19 cellular contexts compared by ENCODE assay signal in genomic region chr16:73323880-73324279, GRCh38.
DNase-seq lines count a peak whose midpoint lies in the region; ATAC-seq, FAIRE-seq and TF ChIP-seq lines count a peak whose summit lies in the region.
"Had no signal": no experiment of that assay in that cellular context is flagged by ENCODE, and none has a peak within 500 bp of the region (broad histone marks: within the 10 kb centered on the region; RNA-seq: fewer than 3 reads in every experiment).

No MANE protein-coding gene starts in this region.

- BruUV-seq in HepG2 (replicated peaks; lab: Mats Ljungman, UMichigan): no TSS peak

- no peaks in the 10 kb centered on the region for H3K27me3 ChIP-seq in right lobe of liver
- H3K27me3 ChIP-seq in HepG2 (ENCODE audit: control insufficient read depth in 1 of 2, insufficient read depth in 2 of 2, low read length in 2 of 2): peaks cover 2 to 26% of the 10 kb centered on the region in 2 experiments; a peak in 4 of 5 replicates
- H3K27me3 ChIP-seq in tibial nerve: no peaks in the 10 kb centered on the region
- no peaks in the 10 kb centered on the region for H3K27me3 ChIP-seq in CD8-positive, alpha-beta T cell (ENCODE audit: insufficient read depth, low read length)
- H3K27me3 ChIP-seq: SJCRH30 had no signal

- peak in 3 of 4 donors; percentile 28 to 62 (median 59) for ATAC-seq in right lobe of liver
- no peak for ATAC-seq in HepG2
- no peak for ATAC-seq in CD8-positive, alpha-beta T cell
- no peak for ATAC-seq in GM21381 (IDR thresholded peaks at IDR 0.05; ENCODE audit: unreplicated experiment)
- ATAC-seq: GM12878 had no signal

- TF ChIP-seq CTCF in right lobe of liver (IDR thresholded peaks at IDR 0.05) (no peak), HepG2 (CRISPR knock-in tag; IDR thresholded peaks at IDR 0.05) (no peak), tibial nerve (IDR thresholded peaks at IDR 0.05) (no peak)
- no peak for TF ChIP-seq CTCF in CD8-positive, alpha-beta T cell (IDR thresholded peaks at IDR 0.05)

- H3K79me2 ChIP-seq in HepG2 (ENCODE audit: insufficient read depth, low read length): no peaks in the 10 kb centered on the region

- H3K36me3 Mint-ChIP-seq in CD8-positive, alpha-beta T cell: no peaks in the 10 kb centered on the region

- in situ Hi-C loops in HepG2 (cut with HindIII; ENCODE audit: extremely low pct_ligation_motif_present, low pct_unique_long_range_greater_than_20kb): no loop called here

- H3K36me3 ChIP-seq in right lobe of liver: no peaks in the 10 kb centered on the region
- H3K36me3 ChIP-seq in HepG2 (replicated peaks in 1 of 2; ENCODE audit: control insufficient read depth in 1 of 2, insufficient read depth in 2 of 2, low read length in 2 of 2): no peaks in the 10 kb centered on the region
- no peaks in the 10 kb centered on the region for H3K36me3 ChIP-seq in tibial nerve
- no peaks in the 10 kb centered on the region for H3K36me3 ChIP-seq in CD8-positive, alpha-beta T cell (ENCODE audit: insufficient read depth, low read length)
- H3K36me3 ChIP-seq: HAP-1, SJCRH30 had no signal

- no peaks in the 10 kb centered on the region for H3K4me1 Mint-ChIP-seq in CD8-positive, alpha-beta T cell (ENCODE audit: low read depth)
- H3K4me1 Mint-ChIP-seq: B cell had no signal

- POLR2A ChIA-PET in HepG2 (lab: Yijun Ruan, JAX): no interaction called here
- POLR2A ChIA-PET in CD8-positive, alpha-beta T cell (lab: Charles Lee): no interaction called here

- H3K9me3 ChIP-seq in right lobe of liver: no peaks in the 10 kb centered on the region
- no peaks in the 10 kb centered on the region for H3K9me3 ChIP-seq in HepG2 (ENCODE audit: low read length)
- no peaks in the 10 kb centered on the region for H3K9me3 ChIP-seq in tibial nerve
- H3K9me3 ChIP-seq in CD8-positive, alpha-beta T cell (ENCODE audit: low read length): no peaks in the 10 kb centered on the region
- H3K9me3 ChIP-seq: Caco-2, HAP-1, SJCRH30 had no signal

- no peak overlapping the region for H3K27ac ChIP-seq in right lobe of liver
- H3K27ac ChIP-seq in HepG2 (ENCODE audit: extremely low read length, insufficient read depth, low read length): no peak overlapping the region
- no peak overlapping the region for H3K27ac ChIP-seq in tibial nerve
- H3K27ac ChIP-seq in CD8-positive, alpha-beta T cell (ENCODE audit: low read depth, low read length): no peak overlapping the region
- H3K27ac ChIP-seq: PC-9, RWPE1, SJCRH30 had no signal

- no peak for FAIRE-seq in HepG2 (lab: Jason Lieb, UNC)
- FAIRE-seq: GM12878 had no signal

- H2AFZ ChIP-seq in HepG2 (ENCODE audit: low read length): no peak overlapping the region
- H2AFZ ChIP-seq: PC-9 had no signal

- TF ChIP-seq RAD21 in HepG2 (CRISPR knock-in tag; IDR thresholded peaks at IDR 0.05): no peak

- H3K9me3 Mint-ChIP-seq in CD8-positive, alpha-beta T cell: peaks cover 2% of the 10 kb centered on the region

- CTCF ChIA-PET in HepG2 (lab: Yijun Ruan, JAX; ENCODE audit: low intra/inter-chr PET ratio, low total read pairs): no interaction called here
- CTCF ChIA-PET in CD8-positive, alpha-beta T cell (lab: Charles Lee): no interaction called here

- no peak overlapping the region for H3K4me3 Mint-ChIP-seq in CD8-positive, alpha-beta T cell
- H3K4me3 Mint-ChIP-seq: B cell had no signal

- no peak overlapping the region for H3K27ac Mint-ChIP-seq in CD8-positive, alpha-beta T cell
- H3K27ac Mint-ChIP-seq: B cell had no signal

- H3K27me3 Mint-ChIP-seq in CD8-positive, alpha-beta T cell (ENCODE audit: low read depth): no peaks in the 10 kb centered on the region

- TF ChIP-seq POLR2A in right lobe of liver (IDR thresholded peaks at IDR 0.05) (no peak), HepG2 (IDR thresholded peaks at IDR 0.05; ENCODE audit: insufficient read depth in 1 of 2, low read depth in 2 of 2, low read length in 2 of 2) (no peak), tibial nerve (IDR thresholded peaks at IDR 0.05) (no peak)

- no peak overlapping the region for H3K9ac ChIP-seq in HepG2 (ENCODE audit: insufficient read depth, low read depth, low read length)

- DNase-seq in NCI-H2029 treated with DMSO at 0.1 percent for 48 hours (lab: John Stamatoyannopoulos, UW) (peak; percentile 12), NCI-H2029 (lab: John Stamatoyannopoulos, UW) (no peak), right lobe of liver (no peak), HepG2 (ENCODE audit: low spot score) (no peak), mucosa of gallbladder (ENCODE audit: low spot score) (peak; percentile 13), tibial nerve (ENCODE audit: low spot score in 2 of 2) (peak; percentile 14 to 19)
- DNase-seq in CD8-positive, alpha-beta T cell: no peak
- DNase-seq: 8988T, Caco-2, NCI-H1105 treated with DMSO at 0.1 percent for 48 hours, NCI-H1694, NCI-H774, PC-9, SJCRH30 had no signal

- TF ChIP-seq EP300 in HepG2 (IDR thresholded peaks at IDR 0.05; ENCODE audit: low read depth in 2 of 2, low read length in 2 of 2): no peak
- no peak for TF ChIP-seq EP300 in HepG2 (CRISPR knock-in tag; IDR thresholded peaks at IDR 0.05; ENCODE audit: borderline replicate concordance)
- TF ChIP-seq EP300 in tibial nerve (IDR thresholded peaks at IDR 0.05): no peak

- 25% methylated on average over 1 of the region's 1 CpG for WGBS in right lobe of liver (ENCODE audit: insufficient coverage, low coverage, low lambda C conversion rate, missing lambda C conversion rate)
- WGBS in HepG2 (ENCODE audit: low lambda C conversion rate): 0% methylated on average over 1 of the region's 1 CpG
- WGBS in tibial nerve, 2 donors: 67 to 73% methylated on average over 1 of the region's 1 CpG

- H3K4me1 ChIP-seq in right lobe of liver: no peaks in the 10 kb centered on the region
- H3K4me1 ChIP-seq in HepG2 (ENCODE audit: insufficient read depth, low read length): peaks cover 10% of the 10 kb centered on the region
- H3K4me1 ChIP-seq in tibial nerve: no peaks in the 10 kb centered on the region
- no peaks in the 10 kb centered on the region for H3K4me1 ChIP-seq in CD8-positive, alpha-beta T cell (ENCODE audit: insufficient read depth, low read length)
- H3K4me1 ChIP-seq: HAP-1, SJCRH30 had no signal

- intact Hi-C loops in right lobe of liver (cut with DNase I): no loop called here
- intact Hi-C loops in HepG2 (cut with micrococcal nuclease; ENCODE audit: unreplicated experiment): no loop called here
- intact Hi-C loops in CD8-positive, alpha-beta T cell (cut with DNase I, micrococcal nuclease): no loop called here

- no peak overlapping the region for H3K4me2 ChIP-seq in HepG2 (ENCODE audit: low read depth, low read length)
- H3K4me2 ChIP-seq: PC-9 had no signal

- H4K20me1 ChIP-seq in HepG2 (ENCODE audit: insufficient read depth, low read length): no peaks in the 10 kb centered on the region

- H3K4me3 ChIP-seq in right lobe of liver (no peak overlapping the region), HepG2 (replicated peaks in 1 of 3; ENCODE audit: insufficient read depth in 1 of 3, low read depth in 2 of 3, low read length in 3 of 3) (no peak overlapping the region), tibial nerve (no peak overlapping the region)
- no peak overlapping the region for H3K4me3 ChIP-seq in CD8-positive, alpha-beta T cell (ENCODE audit: low read depth, low read length)
- H3K4me3 ChIP-seq: GM12878, HAP-1, PC-9, SJCRH30 had no signal

TF ChIP-seq in HepG2, 621 proteins besides CTCF, POLR2A, EP300 and RAD21 (continues in another document):
- TF ChIP-seq, protein P1, sequence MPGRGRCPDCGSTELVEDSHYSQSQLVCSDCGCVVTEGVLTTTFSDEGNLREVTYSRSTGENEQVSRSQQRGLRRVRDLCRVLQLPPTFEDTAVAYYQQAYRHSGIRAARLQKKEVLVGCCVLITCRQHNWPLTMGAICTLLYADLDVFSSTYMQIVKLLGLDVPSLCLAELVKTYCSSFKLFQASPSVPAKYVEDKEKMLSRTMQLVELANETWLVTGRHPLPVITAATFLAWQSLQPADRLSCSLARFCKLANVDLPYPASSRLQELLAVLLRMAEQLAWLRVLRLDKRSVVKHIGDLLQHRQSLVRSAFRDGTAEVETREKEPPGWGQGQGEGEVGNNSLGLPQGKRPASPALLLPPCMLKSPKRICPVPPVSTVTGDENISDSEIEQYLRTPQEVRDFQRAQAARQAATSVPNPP (CRISPR knock-in tag; IDR thresholded peaks at IDR 0.05): no peak
- TF ChIP-seq ZNF235 (CRISPR knock-in tag; IDR thresholded peaks at IDR 0.05; ENCODE audit: borderline replicate concordance): no peak
- TF ChIP-seq SMARCC2 (IDR thresholded peaks at IDR 0.05): no peak
- TF ChIP-seq ZNF296 (CRISPR knock-in tag; conservative IDR thresholded peaks at IDR 0.05): no peak
- no peak for TF ChIP-seq TOE1 (CRISPR knock-in tag; IDR thresholded peaks at IDR 0.05)

Comparison
In these comparisons a context has a peak if more than half of its experiments do, and no peak if none do; other contexts are left out.
1. DNase-seq: peak in NCI-H2029 treated with DMSO at 0.1 percent for 48 hours (single experiment), mucosa of gallbladder (single experiment) and tibial nerve (2 of 2); none in NCI-H2029 (single experiment), right lobe of liver (0 of 3), HepG2 (single experiment) and CD8-positive, alpha-beta T cell (0 of 7).
2. ATAC-seq: peak in right lobe of liver (3 of 4); none in HepG2 (single experiment), CD8-positive, alpha-beta T cell (single experiment) and GM21381 (single experiment).